8 cellular contexts compared by ENCODE assay signal in the genomic region with DNA sequence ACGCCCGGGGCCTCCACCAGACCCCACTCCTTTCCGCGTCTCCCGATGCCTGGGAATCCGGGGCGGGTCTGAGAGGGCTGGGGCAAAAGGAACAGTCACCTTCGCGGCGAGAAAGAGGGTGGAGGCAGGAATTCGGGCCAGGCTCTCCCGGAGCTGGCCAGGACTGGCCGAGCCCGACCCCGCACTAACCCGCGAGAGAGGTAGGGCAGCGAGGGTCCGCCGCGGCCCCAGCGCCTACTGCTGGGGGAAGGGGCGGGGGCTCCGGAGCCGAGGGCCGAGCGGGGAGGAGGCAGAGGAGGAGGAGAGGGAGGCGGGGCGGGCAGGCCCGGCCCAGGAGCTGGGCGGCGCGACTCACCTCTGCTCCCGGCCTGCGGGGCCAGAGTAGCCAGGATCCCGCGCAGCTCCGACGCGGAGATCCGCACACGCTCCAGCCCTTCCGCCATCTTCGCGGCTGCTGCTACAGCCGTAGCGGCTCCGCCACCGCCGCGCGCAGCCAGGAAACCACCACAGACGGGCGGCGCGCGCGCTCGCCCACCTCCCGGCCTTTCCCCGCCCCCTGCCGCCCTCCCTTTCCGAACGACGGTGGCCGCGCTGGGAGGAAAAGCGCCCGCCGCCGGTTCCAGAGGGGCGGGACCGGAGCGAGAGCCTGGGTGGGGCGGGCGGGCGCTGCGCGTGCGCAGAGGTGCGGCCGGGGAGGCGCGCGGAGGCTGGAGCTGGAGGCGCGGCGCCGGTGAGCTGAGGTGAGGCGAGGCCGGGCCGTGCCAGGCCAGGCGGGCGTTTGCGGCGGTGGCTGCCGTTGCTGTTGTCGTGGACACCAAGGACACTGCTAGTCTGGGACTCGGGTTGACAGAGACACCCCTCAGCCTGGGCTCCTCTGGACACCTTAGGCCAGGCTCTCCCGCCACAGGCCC. TPM values are rescaled to one million over a fixed set of nuclear protein-coding genes. Genes with fewer than 3 reads are reported as not detected.
DNase-seq lines count a peak whose midpoint lies in the region; ATAC-seq, FAIRE-seq and TF ChIP-seq lines count a peak whose summit lies in the region.

A gene (minus strand): TSS at position 508 of the 911 bp plus-strand sequence. CDS start 65 bp downstream, at position 443.
A gene with protein sequence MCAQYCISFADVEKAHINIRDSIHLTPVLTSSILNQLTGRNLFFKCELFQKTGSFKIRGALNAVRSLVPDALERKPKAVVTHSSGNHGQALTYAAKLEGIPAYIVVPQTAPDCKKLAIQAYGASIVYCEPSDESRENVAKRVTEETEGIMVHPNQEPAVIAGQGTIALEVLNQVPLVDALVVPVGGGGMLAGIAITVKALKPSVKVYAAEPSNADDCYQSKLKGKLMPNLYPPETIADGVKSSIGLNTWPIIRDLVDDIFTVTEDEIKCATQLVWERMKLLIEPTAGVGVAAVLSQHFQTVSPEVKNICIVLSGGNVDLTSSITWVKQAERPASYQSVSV (plus strand): TSS at position 673 of the 911 bp plus-strand sequence. CDS start 11,611 bp downstream, outside the sequence.

- TF ChIP-seq CTCF in HFF-Myc (IDR thresholded peaks at IDR 0.05; ENCODE audit: low read depth, low read length, missing control alignments) (no peak), pancreas (IDR thresholded peaks at IDR 0.05) (no peak), thyroid gland (IDR thresholded peaks at IDR 0.05) (no peak)

- H3K9me3 ChIP-seq in pancreas (no peaks in the 10 kb centered on the region), thyroid gland (no peaks in the 10 kb centered on the region)

- H3K36me3 ChIP-seq in pancreas (no peaks in the 10 kb centered on the region), thyroid gland (peaks cover 8 to 14% of the 10 kb centered on the region in 2 donors)

- ATAC-seq in Right ventricle myocardium inferior (peak; percentile 98), pancreas (peak; percentile 93 to 97 (median 95))

- TF ChIP-seq POLR2A in GM10847 (IDR thresholded peaks at IDR 0.05; ENCODE audit: extremely low read depth, insufficient read length) = peak; percentile 73
- TF ChIP-seq POLR2A in thyroid gland (IDR thresholded peaks at IDR 0.05) = peak in 1 of 2 donors; percentile 62

- intact Hi-C loops in Right ventricle myocardium inferior (cut with DNase I) (no loop called here), pancreas (cut with DNase I) (no loop called here), thyroid gland (cut with DNase I) (no loop called here)

- FAIRE-seq in pancreas (lab: Jason Lieb, UNC) = no peak

- H3K27ac ChIP-seq in pancreas (peak within 1 kb of the TSS; percentile 65 to 89 (median 84)), thyroid gland (peak within 1 kb of the TSS; percentile 86 to 90 (median 90))

- H3K4me1 ChIP-seq in pancreas = peaks cover 0 to 10% (median 8%) of the 10 kb centered on the region in 3 donors
- peaks cover 7 to 11% of the 10 kb centered on the region in 2 donors for H3K4me1 ChIP-seq in thyroid gland

- DNase-seq in HFF-Myc (ENCODE audit: extremely low read depth, low read depth) (peak; percentile 52), MV-4-11 (lab: John Stamatoyannopoulos, UW) (peak; percentile 77), SW 1271 (lab: John Stamatoyannopoulos, UW) (peak; percentile 56 to 83), Right ventricle myocardium inferior (ENCODE audit: missing footprints) (peak; percentile 95), pancreas (peak; percentile 90 to 97 (median 94)), thyroid gland (peak; percentile 90 to 94)
- DNase-seq in activated naive CD8-positive, alpha-beta T cell treated with anti-CD3 and anti-CD28 coated beads, Interleukin-2, amount 50 U/mL, for 16 hours (ENCODE audit: low read depth, low spot score) = peak; percentile 91

- H3K27me3 ChIP-seq in pancreas (no peaks in the 10 kb centered on the region), thyroid gland (no peaks in the 10 kb centered on the region)

- WGBS in pancreas, 2 donors = 0 to 1% methylated on average over 55 to 100 of the region's 100 CpGs
- 1% methylated on average over 57 of the region's 100 CpGs; no CpG with 5 or more reads in 1 of the 2 donors for WGBS in thyroid gland, 2 donors

- H3K4me3 ChIP-seq in HFF-Myc (replicated peaks; ENCODE audit: low read depth, low read length) (peak within 1 kb of the TSS; percentile 92), pancreas (peak within 1 kb of the TSS; percentile 71 to 99 (median 88)), thyroid gland (replicated peaks in 1 of 3) (peak within 1 kb of the TSS; percentile 70 to 83 (median 72))

RNA-seq across cellular contexts. Expression of the first gene that starts in this region (rescaled TPM):
- total RNA-seq in Right ventricle myocardium inferior (21.0 TPM), pancreas (10 to 100 TPM in 4 of 6 donors, 1 to 10 TPM in 2; 8.4 to 17.0 (median 10.8) TPM), thyroid gland (10 to 100 TPM; 26.0 to 35.9 (median 32.9) TPM)
- polyA plus RNA-seq in pancreas = 10 to 100 TPM; 16.3 to 19.8 TPM

RNA-seq across cellular contexts. Expression of the second gene that starts in this region (rescaled TPM):
- total RNA-seq in Right ventricle myocardium inferior = 11.0 TPM
- total RNA-seq in pancreas = 1 to 10 TPM; 5.1 to 9.9 (median 5.3) TPM
- polyA plus RNA-seq in pancreas = 1 to 10 TPM; 2.0 to 3.8 TPM
- total RNA-seq in thyroid gland = 10 to 100 TPM; 12.3 to 31.7 (median 24.1) TPM

Comparison
In these comparisons a context has a peak if more than half of its experiments do, and no peak if none do; other contexts are left out.
1. Peak in every context shown above with its lines: DNase-seq, ATAC-seq, H3K4me3 ChIP-seq and H3K27ac ChIP-seq.